ENCODE assay signal across 26 cellular contexts in genomic region chr6:138964012-138964411, GRCh38.
"Had no signal": no experiment of that assay in that cellular context is flagged by ENCODE, and none has a peak within 500 bp of the region (broad histone marks: within the 10 kb centered on the region; RNA-seq: fewer than 3 reads in every experiment).

No MANE protein-coding gene starts in this region.

- ATAC-seq: effector memory CD8-positive, alpha-beta T cell; gastrocnemius medialis; heart left ventricle; left colon; left ventricle myocardium superior; lower lobe of right lung; naive thymus-derived CD8-positive, alpha-beta T cell; stimulated activated naive CD8-positive, alpha-beta T cell treated with anti-CD3 and anti-CD28 coated beads, Interleukin-15, amount 100 ng/mL, for 72 hours had no signal

- H3K36me3 ChIP-seq: gastrocnemius medialis, heart left ventricle, lower lobe of right lung, ovary, right lobe of liver, suprapubic skin, thyroid gland had no signal

- H3K9me3 ChIP-seq: gastrocnemius medialis, heart left ventricle, lower lobe of right lung, ovary, right lobe of liver, suprapubic skin, thyroid gland had no signal

- DNase-seq: cerebellar nuclear complex; cortex of kidney; effector memory CD8-positive, alpha-beta T cell; foreskin fibroblast; gastrocnemius medialis; heart left ventricle; kidney glomerular epithelial cell; left colon; left ventricle myocardium superior; lower lobe of right lung; naive thymus-derived CD8-positive, alpha-beta T cell; nephron progenitor cell; nucleus accumbens; ovary; retina; right lobe of liver; stimulated activated CD4-positive, alpha-beta T cell treated with anti-CD3 and anti-CD28 coated beads, Interleukin-12 subunit alpha, Interleukin-12 subunit beta, amount 100 ng/mL, for 4 hours; stimulated activated CD4-positive, alpha-beta T cell treated with anti-CD3 and anti-CD28 coated beads, Interleukin-1b, Interleukin-23, amount 100 ng/mL, for 48 hours; stimulated activated CD4-positive, alpha-beta T cell treated with anti-CD3 and anti-CD28 coated beads, Interleukin-4, amount 100 ng/mL, for 1 hour; stimulated activated CD8-positive, alpha-beta memory T cell treated with anti-CD3 and anti-CD28 coated beads, Interleukin-4, amount 100 ng/mL, for 48 hours; stimulated activated naive CD4-positive, alpha-beta T cell; stimulated activated naive CD8-positive, alpha-beta T cell treated with anti-CD3 and anti-CD28 coated beads, Interleukin-15, amount 100 ng/mL, for 72 hours had no signal

- H2AFZ ChIP-seq: hepatocyte had no signal

- H3K27me3 ChIP-seq: gastrocnemius medialis, heart left ventricle, hepatocyte, ovary, right lobe of liver, suprapubic skin, thyroid gland had no signal

- H3K4me3 ChIP-seq: gastrocnemius medialis, heart left ventricle, hepatocyte, lower lobe of right lung, ovary, right lobe of liver, smooth muscle cell, suprapubic skin, thyroid gland had no signal

- H3K27ac ChIP-seq: gastrocnemius medialis, heart left ventricle, hepatocyte, lower lobe of right lung, ovary, suprapubic skin, thyroid gland had no signal
